In genomic region chr2:211854832-211855231, GRCh38 we compare ENCODE assay signal across 16 cellular contexts.
DNase-seq lines count a peak whose midpoint lies in the region; ATAC-seq and TF ChIP-seq lines count a peak whose summit lies in the region.
"Had no signal": no experiment of that assay in that cellular context is flagged by ENCODE, and none has a peak within 500 bp of the region (broad histone marks: within the 10 kb centered on the region; RNA-seq: fewer than 3 reads in every experiment).

No MANE protein-coding gene starts in this region.

- intact Hi-C loops in posterior vena cava (cut with DNase I): no loop called here

- H2AFZ ChIP-seq in Loucy (ENCODE audit: low read length): no peak overlapping the region

- no peak overlapping the region for H3K27ac Mint-ChIP-seq in HFFc6
- no peak overlapping the region for H3K27ac Mint-ChIP-seq in type B pancreatic cell
- H3K27ac Mint-ChIP-seq: CD4-positive, CD25-positive, alpha-beta regulatory T cell had no signal

- H3K4me3 Mint-ChIP-seq in HFFc6 (no peak overlapping the region), type B pancreatic cell (no peak overlapping the region)
- H3K4me3 Mint-ChIP-seq: CD4-positive, CD25-positive, alpha-beta regulatory T cell had no signal

- no peaks in the 10 kb centered on the region for H3K36me3 ChIP-seq in Loucy (ENCODE audit: insufficient read depth, low read length)
- H3K36me3 ChIP-seq: SJSA1 had no signal

- DNase-seq in HFFc6 (no peak), foreskin keratinocyte (no peak), type B pancreatic cell (ENCODE audit: extremely low spot score, unreplicated experiment) (no peak), NCI-H69 (lab: John Stamatoyannopoulos, UW) (no peak), posterior vena cava (ENCODE audit: low spot score) (no peak)
- DNase-seq: Calu3; CD4-positive, CD25-positive, alpha-beta regulatory T cell; DMS53; NCI-H1048; NCI-H146; NCI-H2081; NCI-H510A had no signal

- no peak overlapping the region for H3K9ac ChIP-seq in Loucy (ENCODE audit: low read depth, low read length, poor library complexity, severe bottlenecking)

- no peak overlapping the region for H3K4me2 ChIP-seq in Loucy (ENCODE audit: low read depth, low read length, poor library complexity, severe bottlenecking)

- H3K9me2 ChIP-seq in Loucy (replicated peaks; ENCODE audit: low read depth, low read length): no peaks in the 10 kb centered on the region

- H3K4me1 Mint-ChIP-seq in HFFc6 (ENCODE audit: low read depth) (no peaks in the 10 kb centered on the region), type B pancreatic cell (ENCODE audit: unreplicated experiment) (no peaks in the 10 kb centered on the region)
- H3K4me1 Mint-ChIP-seq: CD4-positive, CD25-positive, alpha-beta regulatory T cell had no signal

- no peaks in the 10 kb centered on the region for H3K79me2 ChIP-seq in Loucy (ENCODE audit: insufficient read depth, low read length)

- H3K27me3 ChIP-seq in Loucy (ENCODE audit: insufficient read depth, low read length, poor library complexity, severe bottlenecking): no peaks in the 10 kb centered on the region
- H3K27me3 ChIP-seq in foreskin keratinocyte: no peaks in the 10 kb centered on the region
- H3K27me3 ChIP-seq: SJSA1 had no signal

- H3K9me3 Mint-ChIP-seq in HFFc6 (peaks cover 15% of the 10 kb centered on the region), type B pancreatic cell (no peaks in the 10 kb centered on the region)

- no peaks in the 10 kb centered on the region for H3K36me3 Mint-ChIP-seq in HFFc6 (ENCODE audit: low read depth)
- H3K36me3 Mint-ChIP-seq in type B pancreatic cell: no peaks in the 10 kb centered on the region
- H3K36me3 Mint-ChIP-seq: CD4-positive, CD25-positive, alpha-beta regulatory T cell had no signal

- no peaks in the 10 kb centered on the region for H4K20me1 ChIP-seq in Loucy (ENCODE audit: insufficient read depth, low read length, poor library complexity, severe bottlenecking)

- no peak overlapping the region for H3K27ac ChIP-seq in foreskin keratinocyte
- H3K27ac ChIP-seq: SJSA1 had no signal

- ATAC-seq in foreskin keratinocyte: peak; percentile 32
- no peak for ATAC-seq in GM21360 (IDR thresholded peaks at IDR 0.05; ENCODE audit: unreplicated experiment)
- ATAC-seq: K562 had no signal

- H3F3A ChIP-seq in Loucy (ENCODE audit: low read depth): no peaks in the 10 kb centered on the region

- peak; percentile 41; the same call in 1 of the 2 replicates for TF ChIP-seq CTCF in HFFc6 (IDR thresholded peaks at IDR 0.05)
- TF ChIP-seq CTCF in Loucy (conservative IDR thresholded peaks at IDR 0.05; ENCODE audit: low read length): peak; percentile 37; the same call in 1 of the 2 replicates
- no peak for TF ChIP-seq CTCF in foreskin keratinocyte (conservative IDR thresholded peaks at IDR 0.05)
- peak; percentile 61 for TF ChIP-seq CTCF in type B pancreatic cell (conservative IDR thresholded peaks at IDR 0.05)

- H3K4me3 ChIP-seq in Loucy (ENCODE audit: low read length, poor library complexity, severe bottlenecking): no peak overlapping the region
- H3K4me3 ChIP-seq: K562, SJSA1 had no signal

- H3K4me1 ChIP-seq in Loucy (ENCODE audit: insufficient read depth, low read length, poor library complexity, severe bottlenecking) (no peaks in the 10 kb centered on the region), foreskin keratinocyte (no peaks in the 10 kb centered on the region)
- H3K4me1 ChIP-seq: SJSA1 had no signal

- H3K27me3 Mint-ChIP-seq in HFFc6 (ENCODE audit: insufficient read depth) (no peaks in the 10 kb centered on the region), type B pancreatic cell (no peaks in the 10 kb centered on the region)
- H3K27me3 Mint-ChIP-seq: CD4-positive, CD25-positive, alpha-beta regulatory T cell had no signal

- H3K9me3 ChIP-seq in Loucy (ENCODE audit: insufficient read depth, low read depth, low read length): no peaks in the 10 kb centered on the region
- H3K9me3 ChIP-seq: SJSA1 had no signal
